Comparison of ENCODE assay signal across 8 cellular contexts in genomic region chr6:26284537-26285142, GRCh38.
DNase-seq lines count a peak whose midpoint lies in the region; ATAC-seq and TF ChIP-seq lines count a peak whose summit lies in the region.

No MANE protein-coding gene starts in this region.

- TF ChIP-seq POLR2A in NB4 (IDR thresholded peaks at IDR 0.05; ENCODE audit: extremely low read depth, insufficient read length) (no peak), stomach (IDR thresholded peaks at IDR 0.05) (no peak)

- peak overlapping the region; percentile 97 for H3K27ac ChIP-seq in duodenal mucosa (ENCODE audit: low read depth, low read length)
- H3K27ac ChIP-seq in mesenchymal stem cell (ENCODE audit: low read length, poor library complexity, severe bottlenecking) = peak overlapping the region; percentile 89
- H3K27ac ChIP-seq in stomach = peak overlapping the region; percentile 92 to 99 (median 94)

- H3K14ac ChIP-seq in mesenchymal stem cell (ENCODE audit: low read length in 2 of 2) = no peak overlapping the region

- H3K9ac ChIP-seq in duodenal mucosa (ENCODE audit: low read depth in 1 of 2, low read length in 2 of 2) (peak overlapping the region; percentile 76 to 93), mesenchymal stem cell (ENCODE audit: low read length) (peak overlapping the region; percentile 96)

- peak overlapping the region; percentile 95 for H2AFZ ChIP-seq in mesenchymal stem cell (ENCODE audit: low read depth, low read length)

- peak overlapping the region; percentile 7 to 92 for H2BK12ac ChIP-seq in mesenchymal stem cell (ENCODE audit: low read length in 2 of 2)

- H3K4me1 Mint-ChIP-seq in activated CD4-positive, alpha-beta T cell treated with anti-CD3 and anti-CD28 coated beads for 36 hours = peaks cover 14% of the 10 kb centered on the region

- H3K9me3 ChIP-seq in duodenal mucosa (ENCODE audit: control insufficient read depth in 1 of 2, low read length in 2 of 2) (no peaks in the 10 kb centered on the region), mesenchymal stem cell (ENCODE audit: control insufficient read depth, low read length) (no peaks in the 10 kb centered on the region), stomach (peaks cover 0 to 8% (median 2%) of the 10 kb centered on the region in 4 donors)

- peak overlapping the region; percentile 88 for H3K4me3 Mint-ChIP-seq in activated CD4-positive, alpha-beta T cell treated with anti-CD3 and anti-CD28 coated beads for 36 hours

- no peak overlapping the region for H4K91ac ChIP-seq in mesenchymal stem cell (ENCODE audit: low read length)

- peaks cover 7% of the 10 kb centered on the region for H3K79me1 ChIP-seq in mesenchymal stem cell (replicated peaks; ENCODE audit: low read length, poor library complexity, severe bottlenecking)

- TF ChIP-seq CTCF in NB4 (IDR thresholded peaks at IDR 0.05; ENCODE audit: low read depth, low read length) = no peak
- no peak for TF ChIP-seq CTCF in stomach (IDR thresholded peaks at IDR 0.05)

- peaks cover 9% of the 10 kb centered on the region for H3K9me3 Mint-ChIP-seq in activated CD4-positive, alpha-beta T cell treated with anti-CD3 and anti-CD28 coated beads for 36 hours (ENCODE audit: low read depth)

- CTCF ChIA-PET in activated CD4-positive, alpha-beta T cell treated with anti-CD3 and anti-CD28 coated beads for 36 hours (lab: Charles Lee) = interaction anchor here (0.8 to 4.6 kb wide), 7 partner anchors 11 to 311 kb away, joined by 3 to 23 read pairs (median 5); a partner anchor contains a TSS

- no peak overlapping the region for H2BK120ac ChIP-seq in mesenchymal stem cell (ENCODE audit: low read depth, low read length)

- intact Hi-C loops in activated CD4-positive, alpha-beta T cell treated with anti-CD3 and anti-CD28 coated beads for 36 hours (cut with DNase I, micrococcal nuclease) = loop anchor here (1.0 to 10.0 kb wide), 22 partner anchors 11 to 1190 kb away; partner anchors contain the start of gene ZNF184 (in 1 of the 2)
- intact Hi-C loops in stomach (cut with DNase I; ENCODE audit: low total_unique reads) = no loop called here

- H3K36me3 ChIP-seq in duodenal mucosa (ENCODE audit: control insufficient read depth in 1 of 2, insufficient read depth in 2 of 2, low read length in 2 of 2) (no peaks in the 10 kb centered on the region), mesenchymal stem cell (ENCODE audit: control insufficient read depth in 1 of 2, insufficient read depth in 2 of 2, low read depth in 1 of 2, low read length in 2 of 2) (peaks cover 0 to 12% of the 10 kb centered on the region in 2 experiments), stomach (peaks cover 0 to 7% (median 3%) of the 10 kb centered on the region in 4 donors)

- peaks cover 3% of the 10 kb centered on the region for H3K27me3 Mint-ChIP-seq in activated CD4-positive, alpha-beta T cell treated with anti-CD3 and anti-CD28 coated beads for 36 hours

- H3K23ac ChIP-seq in mesenchymal stem cell (ENCODE audit: low read length in 2 of 2) = no peak overlapping the region

- no peak overlapping the region for H2BK15ac ChIP-seq in mesenchymal stem cell (ENCODE audit: low read depth, poor library complexity, severe bottlenecking)

- H3K4me1 ChIP-seq in duodenal mucosa (ENCODE audit: control insufficient read depth in 1 of 2, insufficient read depth in 2 of 2, low read length in 2 of 2) = peaks cover 7 to 8% of the 10 kb centered on the region in 2 donors
- H3K4me1 ChIP-seq in mesenchymal stem cell (ENCODE audit: control insufficient read depth, insufficient read depth, low read depth, low read length) = peaks cover 6% of the 10 kb centered on the region
- H3K4me1 ChIP-seq in stomach = peaks cover 0 to 36% (median 15%) of the 10 kb centered on the region in 4 donors

- H3K4me3 ChIP-seq in NB4 (ENCODE audit: low read depth, low read length) = peak overlapping the region; percentile 82
- H3K4me3 ChIP-seq in duodenal mucosa (ENCODE audit: low read depth in 1 of 2, low read length in 2 of 2) = peak overlapping the region; percentile 91
- peak overlapping the region; percentile 87 to 92 for H3K4me3 ChIP-seq in mesenchymal stem cell (ENCODE audit: insufficient read depth in 1 of 2, low read depth in 1 of 2, low read length in 2 of 2)
- peak overlapping the region; percentile 42 to 58 (median 56) for H3K4me3 ChIP-seq in stomach

- H3K27ac Mint-ChIP-seq in activated CD4-positive, alpha-beta T cell treated with anti-CD3 and anti-CD28 coated beads for 36 hours = peak overlapping the region; percentile 99

- peak overlapping the region; percentile 83 for H4K8ac ChIP-seq in mesenchymal stem cell (ENCODE audit: low read length)

- WGBS in mesenchymal stem cell = under 1% methylated on average over 23 of the region's 23 CpGs
- WGBS in stomach, 5 donors = 0 to 2% (median 0%) methylated on average over 23 of the region's 23 CpGs

- POLR2A ChIA-PET in activated CD4-positive, alpha-beta T cell treated with anti-CD3 and anti-CD28 coated beads for 36 hours (lab: Charles Lee) = interaction anchor here (0.6 to 4.0 kb wide), 19 partner anchors 12 to 862 kb away, joined by 3 to 107 read pairs (median 4); a partner anchor contains a TSS

- H3K4ac ChIP-seq in mesenchymal stem cell (ENCODE audit: low read depth in 1 of 2, low read length in 2 of 2) = peak overlapping the region; percentile 39 to 94

- peaks cover 7% of the 10 kb centered on the region for H3K36me3 Mint-ChIP-seq in activated CD4-positive, alpha-beta T cell treated with anti-CD3 and anti-CD28 coated beads for 36 hours (ENCODE audit: low read depth)

- H2BK5ac ChIP-seq in mesenchymal stem cell (ENCODE audit: low read depth, low read length, poor library complexity, severe bottlenecking) = peak overlapping the region; percentile 57

- TF ChIP-seq EP300 in stomach (IDR thresholded peaks at IDR 0.05) = no peak

- peak; percentile 14 for ATAC-seq in activated CD4-positive, alpha-beta T cell treated with anti-CD3 and anti-CD28 coated beads for 36 hours
- ATAC-seq in HG03432 (IDR thresholded peaks at IDR 0.05; ENCODE audit: unreplicated experiment) (no peak), GM18870 (IDR thresholded peaks at IDR 0.05; ENCODE audit: unreplicated experiment) (no peak)

- peak overlapping the region; percentile 72 to 98 for H3K18ac ChIP-seq in mesenchymal stem cell (ENCODE audit: low read depth in 1 of 2, low read length in 2 of 2)

- H3K4me2 ChIP-seq in mesenchymal stem cell (ENCODE audit: low read length, poor library complexity, severe bottlenecking) = peak overlapping the region; percentile 76

- DNase-seq in Daoy (ENCODE audit: low read depth) (peak; percentile 49), NB4 (ENCODE audit: low read depth) (peak; percentile 80), mesenchymal stem cell (peak; percentile 74), stomach (peak; percentile 55)
- peak; percentile 77 for DNase-seq in activated CD4-positive, alpha-beta T cell treated with anti-CD3 and anti-CD28 coated beads for 36 hours

- no peak overlapping the region for H2AK5ac ChIP-seq in mesenchymal stem cell (ENCODE audit: low read length, severe bottlenecking)

- no peaks in the 10 kb centered on the region for H3K27me3 ChIP-seq in duodenal mucosa (ENCODE audit: control insufficient read depth in 1 of 2, insufficient read depth in 2 of 2, low read length in 2 of 2)
- H3K27me3 ChIP-seq in mesenchymal stem cell (ENCODE audit: control insufficient read depth in 1 of 2, insufficient read depth in 1 of 2, low read length in 2 of 2) = no peaks in the 10 kb centered on the region
- no peaks in the 10 kb centered on the region for H3K27me3 ChIP-seq in stomach
